ENCODE assay signal across 11 cellular contexts in the genomic region with DNA sequence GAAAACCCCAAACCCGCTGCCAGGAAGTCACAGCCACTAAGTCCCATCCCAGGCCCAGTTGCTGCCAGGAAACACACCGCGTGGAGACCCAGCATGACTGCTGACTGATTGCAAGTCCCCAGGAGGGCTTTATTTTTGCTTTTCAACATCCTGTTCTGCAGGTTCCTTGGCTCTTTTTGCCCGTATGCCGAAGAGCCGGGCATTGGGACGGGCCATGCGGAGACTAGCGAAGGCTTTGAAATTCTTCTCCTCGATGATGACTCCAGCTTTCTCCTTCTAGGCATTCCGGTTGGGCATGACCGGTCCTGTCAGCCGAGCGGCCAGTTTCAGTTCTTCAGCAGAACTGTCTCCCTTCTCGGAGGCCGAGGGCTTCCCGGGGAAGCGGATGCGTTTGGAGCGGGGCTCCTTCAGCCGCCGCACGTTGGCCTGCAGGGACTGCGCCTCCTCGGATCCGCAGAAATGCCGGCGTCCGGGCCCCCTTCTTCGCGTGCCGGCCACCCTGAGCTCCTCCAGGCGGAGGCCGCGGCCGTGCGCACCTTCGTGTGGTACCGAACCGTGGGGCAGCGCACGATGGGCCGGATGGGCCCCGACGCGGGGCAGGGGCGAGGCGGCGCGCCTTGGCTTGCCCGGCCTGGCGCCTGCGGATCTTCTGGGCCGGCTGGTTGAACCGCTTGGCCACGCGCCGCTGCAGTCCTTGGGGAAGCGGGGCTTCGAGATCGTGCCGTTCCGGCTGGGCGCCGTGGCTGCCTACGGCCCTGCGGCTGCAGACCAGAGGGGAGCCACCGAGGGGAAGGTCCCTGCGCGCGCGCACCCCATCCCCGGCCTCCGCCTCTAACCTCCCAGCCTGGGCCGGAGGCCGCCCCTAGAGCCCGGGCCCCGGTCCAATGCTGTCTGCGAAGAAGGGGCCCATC. TPM values are rescaled to one million over a fixed set of nuclear protein-coding genes. Genes with fewer than 3 reads are reported as not detected.
DNase-seq lines count a peak whose midpoint lies in the region; ATAC-seq lines count a peak whose summit lies in the region.
"Had no signal": no experiment of that assay in that cellular context is flagged by ENCODE, and none has a peak within 500 bp of the region (broad histone marks: within the 10 kb centered on the region; RNA-seq: fewer than 3 reads in every experiment).

No MANE protein-coding gene starts in this region.

- H3K27ac ChIP-seq in HUES48 (ENCODE audit: low read depth, low read length) (peak overlapping the region; percentile 42), epithelial cell of prostate (peak overlapping the region; percentile 59)
- H3K27ac ChIP-seq in naive thymus-derived CD4-positive, alpha-beta T cell (ENCODE audit: low read depth, low read length) = no peak overlapping the region

- peak overlapping the region in 6 of 10 donors; percentile 4 to 58 (median 51) for H3K4me3 Mint-ChIP-seq in naive thymus-derived CD4-positive, alpha-beta T cell

- POLR2A ChIA-PET in naive thymus-derived CD4-positive, alpha-beta T cell (lab: Charles Lee) = no interaction called here

- peaks cover 0 to 20% (median 4%) of the 10 kb centered on the region in 5 donors for H3K36me3 Mint-ChIP-seq in naive thymus-derived CD4-positive, alpha-beta T cell

- peaks cover 0 to 5% (median 4%) of the 10 kb centered on the region in 7 donors for H3K4me1 Mint-ChIP-seq in naive thymus-derived CD4-positive, alpha-beta T cell

- no peaks in the 10 kb centered on the region for H3K36me3 ChIP-seq in HUES48 (ENCODE audit: control insufficient read depth, insufficient read depth, low read length)
- H3K36me3 ChIP-seq in naive thymus-derived CD4-positive, alpha-beta T cell (ENCODE audit: control insufficient read depth in 2 of 3, insufficient read depth in 3 of 3, low read length in 3 of 3) = no peaks in the 10 kb centered on the region

- no peak for ATAC-seq in naive thymus-derived CD4-positive, alpha-beta T cell

- H3K9ac ChIP-seq in HUES48 (ENCODE audit: low read depth, low read length) = peak overlapping the region; percentile 55

- no peaks in the 10 kb centered on the region for H3K9me3 ChIP-seq in HUES48 (ENCODE audit: control insufficient read depth, insufficient read depth, low read length)
- H3K9me3 ChIP-seq in naive thymus-derived CD4-positive, alpha-beta T cell (ENCODE audit: control insufficient read depth in 2 of 3, low read length in 3 of 3) = no peaks in the 10 kb centered on the region

- CTCF ChIA-PET in naive thymus-derived CD4-positive, alpha-beta T cell (lab: Charles Lee) = no interaction called here

- DNase-seq in AG08395 (ENCODE audit: low spot score) (peak; percentile 35), epithelial cell of prostate (ENCODE audit: low read depth, low spot score) (peak; percentile 53), HuH-7 (ENCODE audit: low spot score) (no peak), NCI-H2029 (lab: John Stamatoyannopoulos, UW) (no peak), RKO (ENCODE audit: low spot score) (no peak), OCI-M1 (lab: John Stamatoyannopoulos, UW) (no peak)
- no peak for DNase-seq in naive thymus-derived CD4-positive, alpha-beta T cell
- DNase-seq: NCI-H1436; stimulated activated CD4-positive, alpha-beta T cell treated with anti-CD3 and anti-CD28 coated beads, Interleukin-4, amount 100 ng/mL, for 24 hours had no signal

- peaks cover 15 to 39% (median 30%) of the 10 kb centered on the region in 5 donors for H3K27me3 Mint-ChIP-seq in naive thymus-derived CD4-positive, alpha-beta T cell

- H3K27me3 ChIP-seq in HUES48 (ENCODE audit: control insufficient read depth, insufficient read depth, low read length) = no peaks in the 10 kb centered on the region
- H3K27me3 ChIP-seq in naive thymus-derived CD4-positive, alpha-beta T cell (ENCODE audit: control insufficient read depth in 2 of 2, insufficient read depth in 2 of 2, low read length in 2 of 2) = no peaks in the 10 kb centered on the region

- peak overlapping the region; percentile 36 for H3K4me3 ChIP-seq in HUES48 (ENCODE audit: low read depth, low read length)
- no peak overlapping the region for H3K4me3 ChIP-seq in naive thymus-derived CD4-positive, alpha-beta T cell (ENCODE audit: low read length)

- H3K9me3 Mint-ChIP-seq in naive thymus-derived CD4-positive, alpha-beta T cell = peaks cover 0 to 3% (median 0%) of the 10 kb centered on the region in 11 donors

- intact Hi-C loops in naive thymus-derived CD4-positive, alpha-beta T cell (cut with micrococcal nuclease) = no loop called here

- H3K4me1 ChIP-seq in HUES48 (ENCODE audit: control insufficient read depth, insufficient read depth, low read length) = peaks cover 7% of the 10 kb centered on the region; the same call in 1 of the 2 replicates
- no peaks in the 10 kb centered on the region for H3K4me1 ChIP-seq in naive thymus-derived CD4-positive, alpha-beta T cell (ENCODE audit: control insufficient read depth in 2 of 2, insufficient read depth in 2 of 2, low read length in 2 of 2)

- no peak overlapping the region for H3K27ac Mint-ChIP-seq in naive thymus-derived CD4-positive, alpha-beta T cell

RNA-seq across cellular contexts. Expression of gene ZSCAN5C, which starts 15.2 kb away (rescaled TPM):
- not detected for total RNA-seq in naive thymus-derived CD4-positive, alpha-beta T cell
- not detected for polyA plus RNA-seq in naive thymus-derived CD4-positive, alpha-beta T cell
- polyA plus RNA-seq: adipose tissue had no signal

RNA-seq across cellular contexts. Expression of gene ZSCAN5B, which starts 19.7 kb away (rescaled TPM):
- not detected for total RNA-seq in naive thymus-derived CD4-positive, alpha-beta T cell
- not detected for polyA plus RNA-seq in naive thymus-derived CD4-positive, alpha-beta T cell

RNA-seq across cellular contexts. Expression of gene GALP, which starts 41.5 kb away (rescaled TPM):
- total RNA-seq in naive thymus-derived CD4-positive, alpha-beta T cell = not detected
- polyA plus RNA-seq in naive thymus-derived CD4-positive, alpha-beta T cell = not detected
- polyA plus RNA-seq: adipose tissue had no signal

RNA-seq across cellular contexts. Expression of gene EDDM13, which starts 55.3 kb away (rescaled TPM):
- total RNA-seq in naive thymus-derived CD4-positive, alpha-beta T cell = 1 to 10 TPM in 1 of 5 experiments, not detected in 4; 3.0 TPM
- polyA plus RNA-seq in naive thymus-derived CD4-positive, alpha-beta T cell = 1 to 10 TPM in 1 of 2 donors, not detected in 1; 1.3 TPM

Comparison
In these comparisons a context has a peak if more than half of its experiments do, and no peak if none do; other contexts are left out.
1. DNase-seq: peak in AG08395 (single experiment) and epithelial cell of prostate (single experiment); none in naive thymus-derived CD4-positive, alpha-beta T cell (0 of 9), HuH-7 (single experiment), NCI-H2029 (single experiment), RKO (single experiment) and OCI-M1 (single experiment).